In genomic region chr1:245156736-245157505, GRCh38 we compare ENCODE assay signal across 8 cellular contexts. TPM values are rescaled to one million over a fixed set of nuclear protein-coding genes. Genes with fewer than 3 reads are reported as not detected.
A peak's percentile ranks its signal among the peaks of the same experiment; 100 is the strongest.
DNase-seq lines count a peak whose midpoint lies in the region; ATAC-seq, FAIRE-seq and TF ChIP-seq lines count a peak whose summit lies in the region.

No MANE protein-coding gene starts in this region.

- H3K4me3 Mint-ChIP-seq in activated T-cell treated with anti-CD3 and anti-CD28 coated beads, Interleukin-2, amount 50 U/mL, for 24 hours, result peak overlapping the region; percentile 65

- peaks cover 27% of the 10 kb centered on the region for H3K4me1 Mint-ChIP-seq in activated T-cell treated with anti-CD3 and anti-CD28 coated beads, Interleukin-2, amount 50 U/mL, for 24 hours (ENCODE audit: low read depth)

- H2AFZ ChIP-seq in K562 (ENCODE audit: low read depth, low read length), result no peak overlapping the region

- H3K9me3 ChIP-seq in K562 (replicated peaks; ENCODE audit: control insufficient read depth, insufficient read depth, low read depth, low read length) (no peaks in the 10 kb centered on the region), right lobe of liver (no peaks in the 10 kb centered on the region), tibial artery (no peaks in the 10 kb centered on the region)

- H3K4me3 ChIP-seq in K562, result peak overlapping the region; percentile 35; the same call in 1 of the 2 replicates
- peak overlapping the region; percentile 48 to 58 (median 55) for H3K4me3 ChIP-seq in right lobe of liver
- peak overlapping the region; percentile 47 to 57 for H3K4me3 ChIP-seq in tibial artery

- FAIRE-seq in K562 (lab: Jason Lieb, UNC), result no peak

- peaks cover 6% of the 10 kb centered on the region; the same call in 1 of the 2 replicates for H4K20me1 ChIP-seq in K562 (replicated peaks; ENCODE audit: control insufficient read depth, insufficient read depth, low read length)

- ATAC-seq in K562, result no peak
- ATAC-seq in right lobe of liver, result no peak
- no peak for ATAC-seq in HG03039 (IDR thresholded peaks at IDR 0.05; ENCODE audit: unreplicated experiment)
- ATAC-seq in GM21576 (IDR thresholded peaks at IDR 0.05; ENCODE audit: unreplicated experiment), result no peak

- no TSS peak for BruUV-seq in K562 (replicated peaks; lab: Mats Ljungman, UMichigan)

- H3K4me2 ChIP-seq in K562 (ENCODE audit: insufficient read depth, low read length), result peak overlapping the region; percentile 39; the same call in 1 of the 2 replicates

- POLR2A ChIA-PET in K562 (lab: Yijun Ruan, JAX), result interaction anchor here (0.6 to 1.0 kb wide), 3 partner anchors 12 to 228 kb away, joined by 3 read pairs; no protein-coding TSS in a partner anchor

- TF ChIP-seq CTCF in K562 (IDR thresholded peaks at IDR 0.05 in 2 of 3, conservative IDR thresholded peaks at IDR 0.05 in 1 of 3; ENCODE audit: insufficient read depth in 2 of 3, low read depth in 1 of 3, low read length in 3 of 3) (no peak), right lobe of liver (IDR thresholded peaks at IDR 0.05) (no peak), tibial artery (IDR thresholded peaks at IDR 0.05) (no peak)

- CTCF ChIA-PET in K562 (lab: Yijun Ruan, JAX; ENCODE audit: low intra/inter-chr PET ratio), result interaction anchor here (0.6 kb wide), 2 partner anchors 203 to 1294 kb away, joined by 3 to 4 read pairs; no protein-coding TSS in a partner anchor

- peaks cover 12 to 42% of the 10 kb centered on the region in 2 experiments for H3K4me1 ChIP-seq in K562 (replicated peaks in 1 of 2; ENCODE audit: control insufficient read depth in 2 of 2, insufficient read depth in 2 of 2, low read length in 2 of 2)
- H3K4me1 ChIP-seq in right lobe of liver, result peaks cover 0 to 34% (median 11%) of the 10 kb centered on the region in 4 donors
- H3K4me1 ChIP-seq in tibial artery, result peaks cover 7 to 44% (median 40%) of the 10 kb centered on the region in 4 donors

- DNase-seq in activated T-cell treated with anti-CD3 and anti-CD28 coated beads, Interleukin-2, amount 50 U/mL, for 24 hours, result no peak
- no peak for DNase-seq in activated T-cell treated with anti-CD3 and anti-CD28 coated beads for 4 hours
- peak; percentile 72 for DNase-seq in NCI-H2029 treated with DMSO at 0.1 percent for 48 hours (lab: John Stamatoyannopoulos, UW)
- no peak for DNase-seq in K562 (ENCODE audit: extremely low read depth in 1 of 4, low spot score in 3 of 4)
- no peak for DNase-seq in right lobe of liver
- no peak for DNase-seq in tibial artery

- H3K9me1 ChIP-seq in K562 (ENCODE audit: control insufficient read depth, insufficient read depth, low read length), result no peaks in the 10 kb centered on the region

- intact Hi-C loops in K562 (cut with micrococcal nuclease) (loop anchor here (10.0 kb wide), 5 partner anchors 518 to 1598 kb away; no protein-coding TSS in a partner anchor), right lobe of liver (cut with DNase I) (loop anchor here (10.0 kb wide), 2 partner anchors 838 to 848 kb away; no protein-coding TSS in a partner anchor), tibial artery (cut with DNase I; ENCODE audit: low total_unique reads) (loop anchor here (10.0 kb wide), 3 partner anchors 282 to 1338 kb away; no protein-coding TSS in a partner anchor)

- peak overlapping the region; percentile 40 for H3K27ac Mint-ChIP-seq in activated T-cell treated with anti-CD3 and anti-CD28 coated beads, Interleukin-2, amount 50 U/mL, for 24 hours

- H3K27ac ChIP-seq in K562 (ENCODE audit: extremely low read depth, low read depth, low read length) (no peak overlapping the region), right lobe of liver (no peak overlapping the region), tibial artery (no peak overlapping the region)

- H3K79me2 ChIP-seq in K562 (ENCODE audit: control insufficient read depth, insufficient read depth, low read length), result no peaks in the 10 kb centered on the region

- H3K36me3 ChIP-seq in K562 (ENCODE audit: control insufficient read depth, insufficient read depth, low read length) (no peaks in the 10 kb centered on the region), right lobe of liver (no peaks in the 10 kb centered on the region), tibial artery (no peaks in the 10 kb centered on the region)

- 25% methylated on average over 34 of the region's 44 CpGs for WGBS in K562 (ENCODE audit: insufficient coverage, low coverage, missing lambda C conversion rate)
- WGBS in right lobe of liver (ENCODE audit: insufficient coverage, low coverage, low lambda C conversion rate, missing lambda C conversion rate), result 4% methylated on average over 17 of the region's 44 CpGs

- TF ChIP-seq EP300 in K562 (IDR thresholded peaks at IDR 0.05; ENCODE audit: low read length), result no peak

- H3K36me3 Mint-ChIP-seq in activated T-cell treated with anti-CD3 and anti-CD28 coated beads, Interleukin-2, amount 50 U/mL, for 24 hours (ENCODE audit: low read depth), result no peaks in the 10 kb centered on the region

- H3K27me3 ChIP-seq in K562 (ENCODE audit: control insufficient read depth in 2 of 2, insufficient read depth in 2 of 2, low read length in 2 of 2) (peaks cover 30 to 57% of the 10 kb centered on the region in 2 experiments), right lobe of liver (no peaks in the 10 kb centered on the region), tibial artery (peaks cover 0 to 57% of the 10 kb centered on the region in 2 donors)

- H3K27me3 Mint-ChIP-seq in activated T-cell treated with anti-CD3 and anti-CD28 coated beads, Interleukin-2, amount 50 U/mL, for 24 hours, result peaks cover 70% of the 10 kb centered on the region

- H3K9me3 Mint-ChIP-seq in activated T-cell treated with anti-CD3 and anti-CD28 coated beads, Interleukin-2, amount 50 U/mL, for 24 hours, result peaks cover 10% of the 10 kb centered on the region

- in situ Hi-C loops in K562 (cut with MboI), result loop anchor here (5.0 to 10.0 kb wide), 3 partner anchors 845 to 1328 kb away; no protein-coding TSS in a partner anchor

- TF ChIP-seq POLR2A in K562 (conservative IDR thresholded peaks at IDR 0.05), result no peak
- no peak for TF ChIP-seq POLR2A in right lobe of liver (IDR thresholded peaks at IDR 0.05)

- 0 out of 4 replicates have a peak overlapping the region, but pooled peaks of 1 of the 2 experiments have one; percentile 15 for H3K9ac ChIP-seq in K562 (ENCODE audit: insufficient read depth in 1 of 2, low read depth in 2 of 2, low read length in 2 of 2)

- TF ChIP-seq RAD21 in K562 (CRISPR knock-in tag; conservative IDR thresholded peaks at IDR 0.05 in 1 of 2, IDR thresholded peaks at IDR 0.05 in 1 of 2), result no peak

TF ChIP-seq in K562, 482 proteins besides CTCF, POLR2A, EP300 and RAD21 (continues in another document):
- TF ChIP-seq GATAD2B (IDR thresholded peaks at IDR 0.05; ENCODE audit: borderline replicate concordance), result peak; percentile 63; the same call in 1 of the 2 replicates
- no peak for TF ChIP-seq BRCA1 (IDR thresholded peaks at IDR 0.05)
- TF ChIP-seq BRCA1 (CRISPR knock-in tag; IDR thresholded peaks at IDR 0.05), result peak; percentile 59; the same call in 1 of the 2 replicates
- TF ChIP-seq PTTG1 (tag; IDR thresholded peaks at IDR 0.05; ENCODE audit: low read depth), result no peak
- TF ChIP-seq ZBTB8A (IDR thresholded peaks at IDR 0.05; ENCODE audit: partially characterized antibody), result no peak
- no peak for TF ChIP-seq NFE2L1 (tag; IDR thresholded peaks at IDR 0.05; ENCODE audit: borderline replicate concordance, low read depth)
- TF ChIP-seq NRF1 (conservative IDR thresholded peaks at IDR 0.05 in 1 of 2, IDR thresholded peaks at IDR 0.05 in 1 of 2), result peak in 1 of 2 experiments; percentile 1; a peak in 1 of 4 replicates
- peak; percentile 59; the same call in 1 of the 2 replicates for TF ChIP-seq ZBTB33 (CRISPR knock-in tag; IDR thresholded peaks at IDR 0.05)
- peak; percentile 6 for TF ChIP-seq CCNT2 (IDR thresholded peaks at IDR 0.05; ENCODE audit: borderline replicate concordance, extremely low read depth, insufficient read length, low read depth, low read length)
- TF ChIP-seq EGR1 (conservative IDR thresholded peaks at IDR 0.05), result 0 out of 2 replicates have a peak, but pooled peaks have one; percentile 5
- TF ChIP-seq SAFB (IDR thresholded peaks at IDR 0.05; ENCODE audit: borderline replicate concordance, low read depth, low read length), result peak; percentile 71; the same call in 1 of the 2 replicates
- 0 out of 2 replicates have a peak, but pooled peaks have one; percentile 2 for TF ChIP-seq TARDBP (IDR thresholded peaks at IDR 0.05)

RNA-seq across cellular contexts. Expression of gene KIF26B, which starts 2.1 kb away (rescaled TPM):
- total RNA-seq in K562 (2011; cell fraction: chromatin; rRNA removed; ENCODE audit: low replicate concordance), result not detected in 2 replicates
- not detected in 2 replicates for total RNA-seq in K562 (2011; cell fraction: nucleolus; rRNA removed)
- not detected in 2 replicates for total RNA-seq in K562 (2011; cell fraction: nucleoplasm; rRNA removed)
- total RNA-seq in K562 (2014; rRNA removed), result not detected in 2 replicates
- not detected in 2 replicates for total RNA-seq in K562 (2014; rRNA removed; fragmentation: Illumina TruSeq; extraction: Trizol)
- not detected in 2 replicates for total RNA-seq in K562 (2015; rRNA removed; fragmentation: Illumina TruSeq; extraction: Trizol)
- total RNA-seq in K562 (2021), result 0.02 and 0.07 TPM in 2 replicates
- polyA plus RNA-seq in K562 (2011; rRNA removed), result not detected in 2 replicates
- polyA plus RNA-seq in K562 (2011; cell fraction: cytosol; rRNA removed), result under 0.01 TPM in 1 of 2 replicates, not detected in the other
- 0.01 and 0.03 TPM in 2 replicates for polyA plus RNA-seq in K562 (2011; cell fraction: nucleus; rRNA removed)
- 0.18 and 0.36 TPM in 2 replicates for polyA plus RNA-seq in K562 (2012)
- polyA plus RNA-seq in K562 (2014; fragmentation: Illumina TruSeq; extraction: Trizol), result not detected in 2 replicates
- polyA plus RNA-seq in K562 (2014; fragmentation: Nextera tagmentation; extraction: Ambion mirVana), result under 1 TPM; 0.03 to 0.08 TPM
- polyA plus RNA-seq in K562 (2014; rRNA removed), result not detected in 2 replicates
- not detected in 2 replicates for polyA minus RNA-seq in K562 (2011; rRNA and poly(A)+ RNA removed)
- polyA minus RNA-seq in K562 (2011; cell fraction: cytosol; rRNA and poly(A)+ RNA removed), result not detected in 2 replicates
- 0.13 TPM in 1 of 2 replicates, not detected in the other for polyA minus RNA-seq in K562 (2011; cell fraction: nucleus; rRNA and poly(A)+ RNA removed)
- total RNA-seq in right lobe of liver, result under 1 TPM; 0.31 to 0.55 (median 0.35) TPM
